9 cellular contexts compared by ENCODE assay signal in genomic region chr4:6343950-6344408, GRCh38.
DNase-seq lines count a peak whose midpoint lies in the region; ATAC-seq and TF ChIP-seq lines count a peak whose summit lies in the region.
"Had no signal": no experiment of that assay in that cellular context is flagged by ENCODE, and none has a peak within 500 bp of the region (broad histone marks: within the 10 kb centered on the region; RNA-seq: fewer than 3 reads in every experiment).

No MANE protein-coding gene starts in this region.

- no peak overlapping the region for H3K4me3 Mint-ChIP-seq in endodermal cell
- H3K4me3 Mint-ChIP-seq: naive thymus-derived CD8-positive, alpha-beta T cell had no signal

- no peaks in the 10 kb centered on the region for H3K9me3 ChIP-seq in endodermal cell (ENCODE audit: control insufficient read depth, low read length)

- H3K27ac Mint-ChIP-seq in endodermal cell = no peak overlapping the region

- H3K27me3 Mint-ChIP-seq in endodermal cell (ENCODE audit: insufficient read depth) = no peaks in the 10 kb centered on the region

- no peaks in the 10 kb centered on the region for H3K36me3 ChIP-seq in endodermal cell (ENCODE audit: control insufficient read depth, insufficient read depth, low read length)

- H3K36me3 Mint-ChIP-seq in endodermal cell (ENCODE audit: low read depth) = peaks cover 3% of the 10 kb centered on the region
- H3K36me3 Mint-ChIP-seq: naive thymus-derived CD8-positive, alpha-beta T cell had no signal

- H3K4me3 ChIP-seq in GM12865 (ENCODE audit: low read depth, low read length) (no peak overlapping the region), endodermal cell (ENCODE audit: low read length) (no peak overlapping the region), retinal pigment epithelial cell (ENCODE audit: low read length) (no peak overlapping the region)

- peak; percentile 19 for TF ChIP-seq CTCF in GM12865 (IDR thresholded peaks at IDR 0.05; ENCODE audit: insufficient read depth, low read depth, low read length, missing control alignments)
- peak; percentile 48 for TF ChIP-seq CTCF in endodermal cell (conservative IDR thresholded peaks at IDR 0.05)
- TF ChIP-seq CTCF in retinal pigment epithelial cell (conservative IDR thresholded peaks at IDR 0.05; ENCODE audit: low read depth, low read length) = peak; percentile 40

- DNase-seq in GM12865 (ENCODE audit: low read depth) (peak; percentile 36), NCI-H460 (ENCODE audit: extremely low read depth, low read depth) (peak; percentile 61), endodermal cell (peak; percentile 73), retinal pigment epithelial cell (ENCODE audit: low read depth) (no peak), NOMO-1 treated with dmso at 0.1 percent for 144 hours (lab: John Stamatoyannopoulos, UW; ENCODE audit: unreplicated experiment) (no peak)
- DNase-seq: dermis blood vessel endothelial cell; naive thymus-derived CD8-positive, alpha-beta T cell had no signal

- peaks cover 2% of the 10 kb centered on the region for H3K4me1 Mint-ChIP-seq in endodermal cell

- H3K9ac ChIP-seq in endodermal cell (ENCODE audit: extremely low read depth, low read length, poor library complexity, severe bottlenecking) = no peak overlapping the region

- no peaks in the 10 kb centered on the region for H3K9me3 Mint-ChIP-seq in endodermal cell

- no peaks in the 10 kb centered on the region for H3K27me3 ChIP-seq in endodermal cell (ENCODE audit: control insufficient read depth, insufficient read depth, low read length, poor library complexity, severe bottlenecking)

- H3K4me1 ChIP-seq in endodermal cell (ENCODE audit: control insufficient read depth, insufficient read depth, low read length) = no peaks in the 10 kb centered on the region

- H3K27ac ChIP-seq in endodermal cell (ENCODE audit: low read depth, low read length) = no peak overlapping the region

- ATAC-seq in GM19395 (IDR thresholded peaks at IDR 0.05; ENCODE audit: unreplicated experiment) (no peak), GM21717 (IDR thresholded peaks at IDR 0.05; ENCODE audit: unreplicated experiment) (no peak)
- ATAC-seq: naive thymus-derived CD8-positive, alpha-beta T cell had no signal

- 86 to 90% methylated on average over 8 to 11 of the region's 11 CpGs for WGBS in endodermal cell (ENCODE audit: insufficient coverage in 1 of 2, insufficient read length in 1 of 2), 2 experiments

Comparison
In these comparisons a context has a peak if more than half of its experiments do, and no peak if none do; other contexts are left out.
1. DNase-seq: peak in GM12865 (single experiment), NCI-H460 (single experiment) and endodermal cell (single experiment); none in retinal pigment epithelial cell (single experiment) and NOMO-1 treated with dmso at 0.1 percent for 144 hours (single experiment).
2. Peak in every context shown above with its lines, with median percentiles within 50 percentile points of each other: CTCF ChIP-seq.